Comparison of ENCODE assay signal across 23 cellular contexts in the genomic region with DNA sequence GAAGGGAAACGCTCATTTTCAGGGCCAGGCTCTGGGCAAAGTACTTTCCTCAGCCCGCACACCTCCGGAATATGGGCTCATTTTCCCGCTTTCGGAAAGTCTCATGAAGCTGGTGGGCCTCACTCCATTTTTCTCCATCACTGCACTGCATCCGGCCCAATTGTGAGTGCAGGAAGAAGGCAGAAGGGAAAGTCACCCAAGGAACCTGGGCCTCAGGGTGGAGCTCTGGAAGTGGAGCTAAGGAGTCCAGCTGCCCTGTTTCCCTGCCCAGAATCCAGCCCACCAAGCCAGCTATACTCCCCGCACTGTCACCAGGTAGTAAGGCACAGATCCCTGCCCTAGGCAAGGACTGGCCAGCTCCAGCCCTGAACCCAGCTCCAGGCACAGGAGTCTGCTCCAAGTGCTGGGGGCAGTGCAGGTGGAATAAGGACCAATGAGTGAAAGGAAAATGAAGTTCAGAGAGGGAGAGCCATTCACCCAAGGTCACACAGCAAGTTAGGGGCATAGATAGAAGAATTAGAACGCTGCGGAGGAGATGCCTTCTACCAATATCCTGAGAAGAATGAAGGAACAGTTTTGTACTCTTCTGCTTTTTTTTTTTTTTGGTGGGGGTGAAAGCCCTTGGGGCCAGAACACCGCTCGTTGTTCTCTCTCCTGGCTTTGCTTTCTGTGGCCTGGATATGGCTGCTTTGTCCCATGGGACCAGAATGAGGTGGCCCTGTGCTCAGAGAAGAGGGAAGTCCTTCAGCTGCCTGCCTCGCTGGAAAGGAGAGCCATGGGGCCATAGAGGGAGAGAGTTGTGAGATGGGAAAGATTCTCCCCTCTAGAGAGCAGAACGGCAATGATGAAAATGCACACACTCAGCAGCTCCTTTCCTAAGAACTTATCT. TPM values are rescaled to one million over a fixed set of nuclear protein-coding genes. Genes with fewer than 3 reads are reported as not detected.
DNase-seq lines count a peak whose midpoint lies in the region; ATAC-seq, FAIRE-seq and TF ChIP-seq lines count a peak whose summit lies in the region.
"Had no signal": no experiment of that assay in that cellular context is flagged by ENCODE, and none has a peak within 500 bp of the region (broad histone marks: within the 10 kb centered on the region; RNA-seq: fewer than 3 reads in every experiment).

No MANE protein-coding gene starts in this region.

- TF ChIP-seq POLR2A in HepG2 (IDR thresholded peaks at IDR 0.05; ENCODE audit: insufficient read depth in 1 of 2, low read depth in 2 of 2, low read length in 2 of 2): no peak
- TF ChIP-seq POLR2A in right lobe of liver (IDR thresholded peaks at IDR 0.05): no peak

- H3K27ac Mint-ChIP-seq in activated CD8-positive, alpha-beta T cell treated with anti-CD3 and anti-CD28 coated beads, Interleukin-2, amount 10 ng/mL, durations not matched to agents 7 days and 5 days: peak overlapping the region; percentile 8
- H3K27ac Mint-ChIP-seq in memory B cell: peak overlapping the region; percentile 8
- peak overlapping the region; percentile 73 for H3K27ac Mint-ChIP-seq in stimulated activated naive B cell treated with anti-CD40 and anti-IgM and Interleukin-4, amounts not matched to agents 10 μg/mL and 1 μg/mL and 100 μg/mL, for 72 hours
- H3K27ac Mint-ChIP-seq in activated T-helper 2 cell treated with anti-CD3 and anti-CD28 coated beads, Interferon-gamma antibody, Interleukin-2, Interleukin-4, amounts not matched to agents 10 μg/mL and 5 μg/mL and 100 μg/mL, durations not matched to agents 14 hours and 24 hours and 36 hours: no peak overlapping the region

- no peak overlapping the region for H2AFZ ChIP-seq in HepG2 (ENCODE audit: low read length)

- no TSS peak for BruUV-seq in HepG2 (replicated peaks; lab: Mats Ljungman, UMichigan)

- no peaks in the 10 kb centered on the region for H3K4me1 ChIP-seq in HepG2 (ENCODE audit: insufficient read depth, low read length)
- H3K4me1 ChIP-seq in right lobe of liver: no peaks in the 10 kb centered on the region
- H3K4me1 ChIP-seq: foreskin keratinocyte, right atrium auricular region had no signal

- no peaks in the 10 kb centered on the region for H3K27me3 ChIP-seq in HepG2 (ENCODE audit: control insufficient read depth in 1 of 2, insufficient read depth in 2 of 2, low read length in 2 of 2)
- no peaks in the 10 kb centered on the region for H3K27me3 ChIP-seq in right lobe of liver
- no peaks in the 10 kb centered on the region for H3K27me3 ChIP-seq in MG63
- H3K27me3 ChIP-seq: body of pancreas, foreskin keratinocyte, right atrium auricular region, tibial artery had no signal

- no peak overlapping the region for H3K9ac ChIP-seq in HepG2 (ENCODE audit: insufficient read depth, low read depth, low read length)

- CTCF ChIA-PET in HepG2 (lab: Yijun Ruan, JAX; ENCODE audit: low intra/inter-chr PET ratio, low total read pairs): no interaction called here
- CTCF ChIA-PET in activated CD8-positive, alpha-beta T cell treated with anti-CD3 and anti-CD28 coated beads, Interleukin-2, amount 10 ng/mL, durations not matched to agents 7 days and 5 days (lab: Charles Lee): interaction anchor here (0.5 to 1.9 kb wide), 2 partner anchors 76 to 289 kb away, joined by 3 to 8 read pairs; no protein-coding TSS in a partner anchor

- H3K9me3 ChIP-seq in HepG2 (ENCODE audit: low read length) (no peaks in the 10 kb centered on the region), right lobe of liver (no peaks in the 10 kb centered on the region), MG63 (no peaks in the 10 kb centered on the region)
- H3K9me3 ChIP-seq: body of pancreas, right atrium auricular region, tibial artery had no signal

- ATAC-seq in HepG2 (no peak), right lobe of liver (no peak), memory B cell (ENCODE audit: low read depth) (peak; percentile 63), GM19455 (IDR thresholded peaks at IDR 0.05; ENCODE audit: unreplicated experiment) (no peak)
- no peak for ATAC-seq in activated CD8-positive, alpha-beta T cell treated with anti-CD3 and anti-CD28 coated beads, Interleukin-2, amount 10 ng/mL, durations not matched to agents 7 days and 5 days
- ATAC-seq in stimulated activated naive B cell treated with anti-CD40 and anti-IgM and Interleukin-4, amounts not matched to agents 10 μg/mL and 1 μg/mL and 100 μg/mL, for 72 hours (replicated peaks): peak; percentile 86 to 87
- ATAC-seq: activated naive CD4-positive, alpha-beta T cell treated with anti-CD3 and anti-CD28 coated beads, Interleukin-2, amount 50 U/mL, for 72 hours; body of pancreas; foreskin keratinocyte had no signal

- H3K4me1 Mint-ChIP-seq in activated CD8-positive, alpha-beta T cell treated with anti-CD3 and anti-CD28 coated beads, Interleukin-2, amount 10 ng/mL, durations not matched to agents 7 days and 5 days (ENCODE audit: low read depth): peaks cover 23% of the 10 kb centered on the region
- H3K4me1 Mint-ChIP-seq in memory B cell: peaks cover 23% of the 10 kb centered on the region
- H3K4me1 Mint-ChIP-seq in stimulated activated naive B cell treated with anti-CD40 and anti-IgM and Interleukin-4, amounts not matched to agents 10 μg/mL and 1 μg/mL and 100 μg/mL, for 72 hours: peaks cover 47 to 86% of the 10 kb centered on the region in 2 donors
- H3K4me1 Mint-ChIP-seq in activated T-helper 2 cell treated with anti-CD3 and anti-CD28 coated beads, Interferon-gamma antibody, Interleukin-2, Interleukin-4, amounts not matched to agents 10 μg/mL and 5 μg/mL and 100 μg/mL, durations not matched to agents 14 hours and 24 hours and 36 hours (ENCODE audit: low read depth): peaks cover 19% of the 10 kb centered on the region

- H3K9me3 Mint-ChIP-seq in activated CD8-positive, alpha-beta T cell treated with anti-CD3 and anti-CD28 coated beads, Interleukin-2, amount 10 ng/mL, durations not matched to agents 7 days and 5 days (ENCODE audit: insufficient read depth): no peaks in the 10 kb centered on the region
- H3K9me3 Mint-ChIP-seq in memory B cell: no peaks in the 10 kb centered on the region
- no peaks in the 10 kb centered on the region for H3K9me3 Mint-ChIP-seq in stimulated activated naive B cell treated with anti-CD40 and anti-IgM and Interleukin-4, amounts not matched to agents 10 μg/mL and 1 μg/mL and 100 μg/mL, for 72 hours
- no peaks in the 10 kb centered on the region for H3K9me3 Mint-ChIP-seq in activated T-helper 2 cell treated with anti-CD3 and anti-CD28 coated beads, Interferon-gamma antibody, Interleukin-2, Interleukin-4, amounts not matched to agents 10 μg/mL and 5 μg/mL and 100 μg/mL, durations not matched to agents 14 hours and 24 hours and 36 hours
- H3K9me3 Mint-ChIP-seq: activated naive CD4-positive, alpha-beta T cell treated with anti-CD3 and anti-CD28 coated beads, Interleukin-2, amount 50 U/mL, for 72 hours had no signal

- POLR2A ChIA-PET in HepG2 (lab: Yijun Ruan, JAX): no interaction called here
- POLR2A ChIA-PET in activated CD8-positive, alpha-beta T cell treated with anti-CD3 and anti-CD28 coated beads, Interleukin-2, amount 10 ng/mL, durations not matched to agents 7 days and 5 days (lab: Charles Lee): interaction anchor here (2.0 kb wide), 1 partner anchor 8 kb away, joined by 9 read pairs; no protein-coding TSS in a partner anchor

- in situ Hi-C loops in HepG2 (cut with HindIII; ENCODE audit: extremely low pct_ligation_motif_present, low pct_unique_long_range_greater_than_20kb): no loop called here

- H3K4me2 ChIP-seq in HepG2 (ENCODE audit: low read depth, low read length): no peak overlapping the region

- 97% methylated on average over 13 of the region's 13 CpGs for whole genome bisulfite sequencing in HepG2 (ENCODE audit: low lambda C conversion rate)
- WGBS in right lobe of liver (ENCODE audit: insufficient coverage, low coverage, low lambda C conversion rate, missing lambda C conversion rate): 84% methylated on average over 13 of the region's 13 CpGs

- H4K20me1 ChIP-seq in HepG2 (ENCODE audit: insufficient read depth, low read length): no peaks in the 10 kb centered on the region

- no peak for TF ChIP-seq RAD21 in HepG2 (CRISPR knock-in tag; IDR thresholded peaks at IDR 0.05)

- intact Hi-C loops in HepG2 (cut with micrococcal nuclease; ENCODE audit: unreplicated experiment): no loop called here
- intact Hi-C loops in right lobe of liver (cut with DNase I): no loop called here
- intact Hi-C loops in activated T-helper 2 cell treated with anti-CD3 and anti-CD28 coated beads, Interferon-gamma antibody, Interleukin-2, Interleukin-4, amounts not matched to agents 10 μg/mL and 5 μg/mL and 100 μg/mL, durations not matched to agents 14 hours and 24 hours and 36 hours (cut with micrococcal nuclease): no loop called here

- H3K36me3 Mint-ChIP-seq in activated CD8-positive, alpha-beta T cell treated with anti-CD3 and anti-CD28 coated beads, Interleukin-2, amount 10 ng/mL, durations not matched to agents 7 days and 5 days (ENCODE audit: low read depth): peaks cover 47% of the 10 kb centered on the region
- H3K36me3 Mint-ChIP-seq in memory B cell: no peaks in the 10 kb centered on the region
- H3K36me3 Mint-ChIP-seq in stimulated activated naive B cell treated with anti-CD40 and anti-IgM and Interleukin-4, amounts not matched to agents 10 μg/mL and 1 μg/mL and 100 μg/mL, for 72 hours: peaks cover 74 to 87% of the 10 kb centered on the region in 2 donors
- peaks cover 58% of the 10 kb centered on the region for H3K36me3 Mint-ChIP-seq in activated T-helper 2 cell treated with anti-CD3 and anti-CD28 coated beads, Interferon-gamma antibody, Interleukin-2, Interleukin-4, amounts not matched to agents 10 μg/mL and 5 μg/mL and 100 μg/mL, durations not matched to agents 14 hours and 24 hours and 36 hours (ENCODE audit: low read depth)

- H3K4me3 ChIP-seq in HepG2 (replicated peaks in 1 of 3; ENCODE audit: insufficient read depth in 1 of 3, low read depth in 2 of 3, low read length in 3 of 3): no peak overlapping the region
- no peak overlapping the region for H3K4me3 ChIP-seq in right lobe of liver
- H3K4me3 ChIP-seq in MG63: no peak overlapping the region
- H3K4me3 ChIP-seq: body of pancreas, right atrium auricular region, tibial artery had no signal

- no peak for DNase-seq in HepG2 (ENCODE audit: low spot score)
- DNase-seq in right lobe of liver: no peak
- no peak for DNase-seq in activated CD8-positive, alpha-beta T cell treated with anti-CD3 and anti-CD28 coated beads, Interleukin-2, amount 10 ng/mL, durations not matched to agents 7 days and 5 days
- DNase-seq in memory B cell (ENCODE audit: low spot score in 2 of 2): no peak
- peak; percentile 23 for DNase-seq in stimulated activated naive B cell treated with anti-CD40 and anti-IgM and Interleukin-4, amounts not matched to agents 10 μg/mL and 1 μg/mL and 100 μg/mL, for 72 hours
- DNase-seq in activated T-helper 2 cell treated with anti-CD3 and anti-CD28 coated beads, Interferon-gamma antibody, Interleukin-2, Interleukin-4, amounts not matched to agents 10 μg/mL and 5 μg/mL and 100 μg/mL, durations not matched to agents 14 hours and 24 hours and 36 hours (ENCODE audit: low spot score): no peak
- DNase-seq in MG63: no peak
- DNase-seq: activated CD4-positive, alpha-beta T cell treated with anti-CD3 and anti-CD28 coated beads, Interleukin-2, amount 50 U/mL, for 4 hours; activated T-cell treated with anti-CD3 and anti-CD28 coated beads, Interleukin-2, amount 50 U/mL, for 1 hour; body of pancreas; dermis blood vessel endothelial cell; DMS79 treated with DMSO at 0.1 percent for 48 hours; foreskin keratinocyte; NCI-H1105 treated with DMSO at 0.1 percent for 48 hours; NCI-H2081 treated with DMSO at 0.1 percent for 48 hours; NCI-H510A treated with DMSO at 0.1 percent for 48 hours; stimulated activated CD4-positive, alpha-beta T cell treated with anti-CD3 and anti-CD28 coated beads, Interleukin-15, amount 100 ng/mL, for 24 hours; SW 1271; tibial artery had no signal

- H3K27me3 Mint-ChIP-seq in activated CD8-positive, alpha-beta T cell treated with anti-CD3 and anti-CD28 coated beads, Interleukin-2, amount 10 ng/mL, durations not matched to agents 7 days and 5 days (ENCODE audit: low read depth): no peaks in the 10 kb centered on the region
- H3K27me3 Mint-ChIP-seq in memory B cell: no peaks in the 10 kb centered on the region
- H3K27me3 Mint-ChIP-seq in stimulated activated naive B cell treated with anti-CD40 and anti-IgM and Interleukin-4, amounts not matched to agents 10 μg/mL and 1 μg/mL and 100 μg/mL, for 72 hours: no peaks in the 10 kb centered on the region
- H3K27me3 Mint-ChIP-seq in activated T-helper 2 cell treated with anti-CD3 and anti-CD28 coated beads, Interferon-gamma antibody, Interleukin-2, Interleukin-4, amounts not matched to agents 10 μg/mL and 5 μg/mL and 100 μg/mL, durations not matched to agents 14 hours and 24 hours and 36 hours (ENCODE audit: low read depth): no peaks in the 10 kb centered on the region

- TF ChIP-seq EP300 in HepG2 (IDR thresholded peaks at IDR 0.05; ENCODE audit: low read depth in 2 of 2, low read length in 2 of 2): no peak
- no peak for TF ChIP-seq EP300 in HepG2 (CRISPR knock-in tag; IDR thresholded peaks at IDR 0.05; ENCODE audit: borderline replicate concordance)

- no peak for FAIRE-seq in HepG2 (lab: Jason Lieb, UNC)

- H3K79me2 ChIP-seq in HepG2 (ENCODE audit: insufficient read depth, low read length): no peaks in the 10 kb centered on the region

- no peak overlapping the region for H3K4me3 Mint-ChIP-seq in activated CD8-positive, alpha-beta T cell treated with anti-CD3 and anti-CD28 coated beads, Interleukin-2, amount 10 ng/mL, durations not matched to agents 7 days and 5 days
- no peak overlapping the region for H3K4me3 Mint-ChIP-seq in memory B cell
- H3K4me3 Mint-ChIP-seq in stimulated activated naive B cell treated with anti-CD40 and anti-IgM and Interleukin-4, amounts not matched to agents 10 μg/mL and 1 μg/mL and 100 μg/mL, for 72 hours: peak overlapping the region in 1 of 2 donors; percentile 37
- H3K4me3 Mint-ChIP-seq in activated T-helper 2 cell treated with anti-CD3 and anti-CD28 coated beads, Interferon-gamma antibody, Interleukin-2, Interleukin-4, amounts not matched to agents 10 μg/mL and 5 μg/mL and 100 μg/mL, durations not matched to agents 14 hours and 24 hours and 36 hours (ENCODE audit: low read depth): no peak overlapping the region

- H3K36me3 ChIP-seq in HepG2 (replicated peaks in 1 of 2; ENCODE audit: control insufficient read depth in 1 of 2, insufficient read depth in 2 of 2, low read length in 2 of 2) (peaks cover 7 to 30% of the 10 kb centered on the region in 2 experiments), right lobe of liver (no peaks in the 10 kb centered on the region), MG63 (peaks cover 28% of the 10 kb centered on the region)
- H3K36me3 ChIP-seq: right atrium auricular region, tibial artery had no signal

- H3K27ac ChIP-seq in HepG2 (ENCODE audit: extremely low read length, insufficient read depth, low read length): no peak overlapping the region
- H3K27ac ChIP-seq in right lobe of liver: no peak overlapping the region
- H3K27ac ChIP-seq: body of pancreas, epithelial cell of prostate, foreskin keratinocyte, right atrium auricular region, tibial artery had no signal

- TF ChIP-seq CTCF in HepG2 (CRISPR knock-in tag; IDR thresholded peaks at IDR 0.05) (no peak), right lobe of liver (IDR thresholded peaks at IDR 0.05) (no peak)

RNA-seq across cellular contexts. Expression of a gene that starts 10.0 kb away (rescaled TPM):
- total RNA-seq in HepG2 (2016; rRNA removed; fragmentation: Illumina TruSeq; extraction: Trizol): 7.7 and 17.4 TPM in 2 replicates
- total RNA-seq in HepG2 (2016; cell fraction: cytosol; rRNA removed; fragmentation: Illumina TruSeq; extraction: Trizol; ENCODE audit: low read depth): 2.2 and 4.4 TPM in 2 replicates
- 8.1 and 18.8 TPM in 2 replicates for total RNA-seq in HepG2 (2016; cell fraction: insoluble cytoplasmic fraction; rRNA removed; fragmentation: Illumina TruSeq; extraction: Trizol)
- 7.6 and 8.8 TPM in 2 replicates for total RNA-seq in HepG2 (2016; cell fraction: membrane; rRNA removed; fragmentation: Illumina TruSeq; extraction: Trizol)
- 30.3 and 33.7 TPM in 2 replicates for total RNA-seq in HepG2 (2016; cell fraction: nucleus; rRNA removed; fragmentation: Illumina TruSeq; extraction: Trizol)
- 17.3 and 20.6 TPM in 2 replicates for polyA plus RNA-seq in HepG2 (2011; rRNA removed)
- 10.8 and 12.1 TPM in 2 replicates for polyA plus RNA-seq in HepG2 (2011; cell fraction: cytosol; rRNA removed)
- polyA plus RNA-seq in HepG2 (2011; cell fraction: nucleus; rRNA removed): 64.4 and 71.0 TPM in 2 replicates
- polyA plus RNA-seq in HepG2 (2012): 6.2 and 8.4 TPM in 2 replicates
- polyA plus RNA-seq in HepG2 (2016; cell fraction: cytosol; fragmentation: Illumina TruSeq; extraction: Trizol; ENCODE audit: low read depth): 1.1 and 2.0 TPM in 2 replicates
- polyA plus RNA-seq in HepG2 (2016; cell fraction: insoluble cytoplasmic fraction; fragmentation: Illumina TruSeq; extraction: Trizol; ENCODE audit: low read depth): 7.4 and 8.7 TPM in 2 replicates
- polyA plus RNA-seq in HepG2 (2016; cell fraction: membrane; fragmentation: Illumina TruSeq; extraction: Trizol; ENCODE audit: low read depth): 3.9 and 4.9 TPM in 2 replicates
- 51.0 and 61.4 TPM in 2 replicates for polyA plus RNA-seq in HepG2 (2016; cell fraction: nucleus; fragmentation: Illumina TruSeq; extraction: Trizol; ENCODE audit: insufficient read depth, low read depth)
- 30.5 and 280 TPM in 2 replicates for polyA minus RNA-seq in HepG2 (2011; rRNA and poly(A)+ RNA removed; ENCODE audit: low replicate concordance)
- 8.3 and 9.2 TPM in 2 replicates for polyA minus RNA-seq in HepG2 (2011; cell fraction: cytosol; rRNA and poly(A)+ RNA removed)
- 28.8 and 29.9 TPM in 2 replicates for polyA minus RNA-seq in HepG2 (2011; cell fraction: nucleus; rRNA and poly(A)+ RNA removed)
- 1 to 10 TPM in 2 of 6 experiments, under 1 TPM in 4; 0.21 to 1.2 (median 0.56) TPM for total RNA-seq in right lobe of liver
- total RNA-seq in activated CD8-positive, alpha-beta T cell treated with anti-CD3 and anti-CD28 coated beads, Interleukin-2, amount 10 ng/mL, durations not matched to agents 7 days and 5 days: 10 to 100 TPM; 62.7 to 71.8 TPM
- 78.0 and 82.1 TPM in 2 replicates for total RNA-seq in activated T-helper 2 cell treated with anti-CD3 and anti-CD28 coated beads, Interferon-gamma antibody, Interleukin-2, Interleukin-4, amounts not matched to agents 10 μg/mL and 5 μg/mL and 100 μg/mL, durations not matched to agents 14 hours and 24 hours and 36 hours
- total RNA-seq in MG63 (2014; rRNA removed; shearing (Covaris generic); ENCODE audit: low replicate concordance): 12.4 and 16.1 TPM in 2 replicates

Comparison
In these comparisons a context has a peak if more than half of its experiments do, and no peak if none do; other contexts are left out.
1. ATAC-seq: peak in memory B cell (single experiment) and stimulated activated naive B cell treated with anti-CD40 and anti-IgM and Interleukin-4, amounts not matched to agents 10 μg/mL and 1 μg/mL and 100 μg/mL, for 72 hours (2 of 2); none in HepG2 (single experiment), right lobe of liver (0 of 4), activated CD8-positive, alpha-beta T cell treated with anti-CD3 and anti-CD28 coated beads, Interleukin-2, amount 10 ng/mL, durations not matched to agents 7 days and 5 days (single experiment) and GM19455 (single experiment).